Comparison of ENCODE assay signal across 8 cellular contexts in the genomic region with DNA sequence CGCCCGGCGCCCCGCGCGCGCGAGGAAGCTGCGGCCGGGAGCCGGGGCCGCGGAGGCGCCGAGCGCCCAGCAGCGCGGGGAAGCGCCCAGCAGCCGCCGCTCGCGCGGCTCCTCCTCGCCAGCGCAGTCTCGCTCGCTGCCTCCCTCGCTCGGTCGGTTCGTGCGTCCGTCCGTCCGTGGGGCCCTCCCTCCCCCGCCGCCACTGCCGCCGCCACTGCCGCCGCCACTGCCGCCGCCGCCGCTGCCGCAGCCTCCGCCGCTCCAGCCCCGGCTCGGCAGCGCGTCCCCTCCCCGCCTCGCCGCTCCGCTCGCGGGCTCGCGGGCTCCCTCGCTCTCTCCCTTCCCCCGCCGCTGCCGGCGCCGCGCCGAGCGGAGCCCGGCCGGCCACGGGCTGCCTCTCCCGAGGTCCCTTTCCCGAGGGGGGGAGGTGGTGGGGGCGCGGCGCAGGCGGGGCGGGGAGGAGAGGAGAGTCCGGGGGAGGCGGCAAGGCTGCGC. TPM values are rescaled to one million over a fixed set of nuclear protein-coding genes. Genes with fewer than 3 reads are reported as not detected.
DNase-seq lines count a peak whose midpoint lies in the region; ATAC-seq, FAIRE-seq and TF ChIP-seq lines count a peak whose summit lies in the region.

A gene (minus strand): TSS at position 138 of the 495 bp plus-strand sequence.

- no peak within 1 kb of the TSS for H3K27ac Mint-ChIP-seq in activated CD4-positive, alpha-beta memory T cell treated with anti-CD3 and anti-CD28 coated beads, Interleukin-2, amount 10 ng/mL, durations not matched to agents 7 days and 5 days
- no peak within 1 kb of the TSS for H3K27ac Mint-ChIP-seq in neural progenitor cell

- no peak for TF ChIP-seq POLR2A in GM12891 (IDR thresholded peaks at IDR 0.05; ENCODE audit: low read depth, low read length)

- no peaks in the 10 kb centered on the region for H3K9me3 Mint-ChIP-seq in activated CD4-positive, alpha-beta memory T cell treated with anti-CD3 and anti-CD28 coated beads, Interleukin-2, amount 10 ng/mL, durations not matched to agents 7 days and 5 days
- no peaks in the 10 kb centered on the region for H3K9me3 Mint-ChIP-seq in neural progenitor cell

- peaks cover 22% of the 10 kb centered on the region for H4K20me1 ChIP-seq in neural progenitor cell (ENCODE audit: low read depth)

- ATAC-seq in GM18870 (IDR thresholded peaks at IDR 0.05; ENCODE audit: unreplicated experiment) = no peak
- no peak for ATAC-seq in HG03354 (IDR thresholded peaks at IDR 0.05; ENCODE audit: poor library complexity, severe bottlenecking, unreplicated experiment)

- H3K36me3 ChIP-seq in neural progenitor cell = no peaks in the 10 kb centered on the region

- peak within 1 kb of the TSS; percentile 65 for H3K4me3 ChIP-seq in neural progenitor cell

- DNase-seq in 8988T (peak; percentile 24), GM12891 (ENCODE audit: insufficient read length, low spot score) (peak; percentile 32), germinal center (ENCODE audit: low spot score) (peak; percentile 20), neural progenitor cell (ENCODE audit: low spot score) (peak; percentile 77), retina (no peak)
- DNase-seq in activated CD4-positive, alpha-beta memory T cell treated with anti-CD3 and anti-CD28 coated beads, Interleukin-2, amount 10 ng/mL, durations not matched to agents 7 days and 5 days = no peak

- POLR2A ChIA-PET in activated CD4-positive, alpha-beta memory T cell treated with anti-CD3 and anti-CD28 coated beads, Interleukin-2, amount 10 ng/mL, durations not matched to agents 7 days and 5 days (lab: Charles Lee) = no interaction called here

- H3K9ac ChIP-seq in neural progenitor cell = no peak within 1 kb of the TSS

- H3K27me3 Mint-ChIP-seq in activated CD4-positive, alpha-beta memory T cell treated with anti-CD3 and anti-CD28 coated beads, Interleukin-2, amount 10 ng/mL, durations not matched to agents 7 days and 5 days = peaks cover 70% of the 10 kb centered on the region
- peaks cover 60% of the 10 kb centered on the region for H3K27me3 Mint-ChIP-seq in neural progenitor cell (ENCODE audit: insufficient read depth, low read depth)

- peak within 1 kb of the TSS; percentile 99 for H3K4me2 ChIP-seq in neural progenitor cell

- no peaks in the 10 kb centered on the region for H3K36me3 Mint-ChIP-seq in activated CD4-positive, alpha-beta memory T cell treated with anti-CD3 and anti-CD28 coated beads, Interleukin-2, amount 10 ng/mL, durations not matched to agents 7 days and 5 days (ENCODE audit: low read depth)
- H3K36me3 Mint-ChIP-seq in neural progenitor cell = no peaks in the 10 kb centered on the region

- no peak for TF ChIP-seq CTCF in neural progenitor cell (IDR thresholded peaks at IDR 0.05)

- peak within 1 kb of the TSS; percentile 82 for H2AFZ ChIP-seq in neural progenitor cell (replicated peaks)

- peaks cover 22% of the 10 kb centered on the region for H3F3A ChIP-seq in neural progenitor cell (ENCODE audit: low read depth)

- no peak within 1 kb of the TSS for H3K27ac ChIP-seq in neural progenitor cell

- H3K9me3 ChIP-seq in neural progenitor cell (ENCODE audit: low read depth) = no peaks in the 10 kb centered on the region

- peaks cover 21% of the 10 kb centered on the region for H3K4me1 ChIP-seq in neural progenitor cell

- CTCF ChIA-PET in activated CD4-positive, alpha-beta memory T cell treated with anti-CD3 and anti-CD28 coated beads, Interleukin-2, amount 10 ng/mL, durations not matched to agents 7 days and 5 days (lab: Charles Lee) = no interaction called here

- H3K27me3 ChIP-seq in neural progenitor cell = peaks cover 85% of the 10 kb centered on the region

- H3K4me3 Mint-ChIP-seq in activated CD4-positive, alpha-beta memory T cell treated with anti-CD3 and anti-CD28 coated beads, Interleukin-2, amount 10 ng/mL, durations not matched to agents 7 days and 5 days = peak within 1 kb of the TSS; percentile 37
- H3K4me3 Mint-ChIP-seq in neural progenitor cell = peak within 1 kb of the TSS; percentile 86

- H3K79me2 ChIP-seq in neural progenitor cell (ENCODE audit: low read depth) = no peaks in the 10 kb centered on the region

- peaks cover 10% of the 10 kb centered on the region for H3K4me1 Mint-ChIP-seq in activated CD4-positive, alpha-beta memory T cell treated with anti-CD3 and anti-CD28 coated beads, Interleukin-2, amount 10 ng/mL, durations not matched to agents 7 days and 5 days
- H3K4me1 Mint-ChIP-seq in neural progenitor cell = peaks cover 20% of the 10 kb centered on the region

- FAIRE-seq in GM12891 (lab: Jason Lieb, UNC) = no peak

TF ChIP-seq in GM12891, 5 proteins besides CTCF, POLR2A, EP300 and RAD21:
- TF ChIP-seq PAX5 (IDR thresholded peaks at IDR 0.05; ENCODE audit: insufficient read depth, low read length, severe bottlenecking) (no peak), POU2F2 (IDR thresholded peaks at IDR 0.05; ENCODE audit: low read depth, low read length) (no peak), SPI1 (IDR thresholded peaks at IDR 0.05; ENCODE audit: low read depth, low read length) (no peak), TAF1 (IDR thresholded peaks at IDR 0.05; ENCODE audit: low read depth, low read length) (no peak), POLR2AphosphoS5 (IDR thresholded peaks at IDR 0.05; ENCODE audit: low read depth, low read length) (no peak)

RNA-seq across cellular contexts. Expression of the gene that starts here (rescaled TPM):
- not detected for polyA plus RNA-seq in GM12891 (2012; ENCODE audit: low read depth, missing spikeins)
- not detected for total RNA-seq in activated CD4-positive, alpha-beta memory T cell treated with anti-CD3 and anti-CD28 coated beads, Interleukin-2, amount 10 ng/mL, durations not matched to agents 7 days and 5 days
- 0.06 and 0.09 TPM in 2 replicates for total RNA-seq in neural progenitor cell (ENCODE audit: low replicate concordance)

Comparison
In these comparisons a context has a peak if more than half of its experiments do, and no peak if none do; other contexts are left out.
1. Peak in DNase-seq, H3K4me3 ChIP-seq and H3K4me2 ChIP-seq in neural progenitor cell; RNA of the gene not detected or under 1 TPM.
2. DNase-seq: peak in 8988T (single experiment), GM12891 (single experiment) and germinal center (single experiment); none in activated CD4-positive, alpha-beta memory T cell treated with anti-CD3 and anti-CD28 coated beads, Interleukin-2, amount 10 ng/mL, durations not matched to agents 7 days and 5 days (single experiment) and retina (single experiment).